Comparison of ENCODE assay signal across 8 cellular contexts in genomic region chr1:161201828-161202712, GRCh38. TPM values are rescaled to one million over a fixed set of nuclear protein-coding genes. Genes with fewer than 3 reads are reported as not detected.
DNase-seq lines count a peak whose midpoint lies in the region; ATAC-seq and TF ChIP-seq lines count a peak whose summit lies in the region.

NDUFS2 (plus strand) TSS chr1:161202367; CDS start chr1:161202386, 19 bp downstream.

- H3K27ac ChIP-seq in temporal lobe (ENCODE audit: low read depth, low read length), result peak within 1 kb of the TSS; percentile 99

- H3K9me3 Mint-ChIP-seq in activated naive CD4-positive, alpha-beta T cell treated with anti-CD3 and anti-CD28 coated beads, Interleukin-2, amount 50 U/mL, for 72 hours, result no peaks in the 10 kb centered on the region

- peak within 1 kb of the TSS; percentile 95 to 97 for H3K27ac Mint-ChIP-seq in activated naive CD4-positive, alpha-beta T cell treated with anti-CD3 and anti-CD28 coated beads, Interleukin-2, amount 50 U/mL, for 72 hours

- peak; percentile 30 for TF ChIP-seq CTCF in GM12864 (IDR thresholded peaks at IDR 0.05; ENCODE audit: low read depth, low read length, missing control alignments)

- DNase-seq in GM12864 (ENCODE audit: low read depth), result peak; percentile 98
- DNase-seq in NCI-H1092 treated with DMSO at 0.1 percent for 48 hours (lab: John Stamatoyannopoulos, UW), result peak; percentile 99
- peak; percentile 99 for DNase-seq in SKM-1 (lab: John Stamatoyannopoulos, UW; ENCODE audit: unreplicated experiment)
- DNase-seq in activated naive CD4-positive, alpha-beta T cell treated with anti-CD3 and anti-CD28 coated beads, Interleukin-2, amount 50 U/mL, for 72 hours (ENCODE audit: low spot score in 2 of 2), result peak; percentile 86 to 95
- peak; percentile 93 for DNase-seq in glomerular endothelial cell (ENCODE audit: extremely low read depth, low read depth, low spot score)
- DNase-seq in occipital lobe (lab: John Stamatoyannopoulos, UW), result peak; percentile 97

- ATAC-seq in HG02623 (IDR thresholded peaks at IDR 0.05; ENCODE audit: unreplicated experiment), result peak; percentile 92
- ATAC-seq in activated naive CD4-positive, alpha-beta T cell treated with anti-CD3 and anti-CD28 coated beads, Interleukin-2, amount 50 U/mL, for 72 hours, result peak; percentile 99 to 100

- H3K36me3 Mint-ChIP-seq in activated naive CD4-positive, alpha-beta T cell treated with anti-CD3 and anti-CD28 coated beads, Interleukin-2, amount 50 U/mL, for 72 hours, result peaks cover 23 to 32% of the 10 kb centered on the region in 2 donors

- peak within 1 kb of the TSS; percentile 78 for H3K4me3 ChIP-seq in GM12864 (ENCODE audit: low read depth, low read length)

RNA-seq across cellular contexts. Expression of gene NDUFS2, which starts in this region (rescaled TPM):
- 100 to 1,000 TPM; 115 to 126 TPM for total RNA-seq in activated naive CD4-positive, alpha-beta T cell treated with anti-CD3 and anti-CD28 coated beads, Interleukin-2, amount 50 U/mL, for 72 hours
- total RNA-seq in glomerular endothelial cell (113 and 141 TPM in 2 replicates), occipital lobe (85.2 TPM), temporal lobe (129 TPM)

Comparison
In these comparisons a context has a peak if more than half of its experiments do, and no peak if none do; other contexts are left out.
1. Peak in every context shown above with its lines: DNase-seq, ATAC-seq, H3K4me3 ChIP-seq and H3K27ac ChIP-seq.